Comparison of ENCODE assay signal across 10 cellular contexts in genomic region chr6:110185879-110186278, GRCh38. TPM values are rescaled to one million over a fixed set of nuclear protein-coding genes. Genes with fewer than 3 reads are reported as not detected.
DNase-seq lines count a peak whose midpoint lies in the region; ATAC-seq and TF ChIP-seq lines count a peak whose summit lies in the region.
"Had no signal": no experiment of that assay in that cellular context is flagged by ENCODE, and none has a peak within 500 bp of the region (broad histone marks: within the 10 kb centered on the region; RNA-seq: fewer than 3 reads in every experiment).

No MANE protein-coding gene starts in this region.

- no peak for DNase-seq in activated naive CD4-positive, alpha-beta T cell treated with Interleukin-2 at 50 U/mL for 16 hours
- DNase-seq in MM.1S (no peak), superior temporal gyrus (ENCODE audit: extremely low spot score) (peak; percentile 22), nephron progenitor cell (no peak), mucosa of gallbladder (ENCODE audit: low spot score) (no peak), RPMI8226 (no peak)
- DNase-seq: NCI-H226 had no signal

- no peak overlapping the region for H3K27ac Mint-ChIP-seq in activated naive CD4-positive, alpha-beta T cell treated with anti-CD3 and anti-CD28 coated beads, Interleukin-2, amount 50 U/mL, for 24 hours
- no peak overlapping the region for H3K27ac Mint-ChIP-seq in nephron progenitor cell

- no peak overlapping the region for H3K4me3 ChIP-seq in MM.1S (ENCODE audit: low read length)
- H3K4me3 ChIP-seq: HAP-1 had no signal

- no peak overlapping the region for H2AFZ ChIP-seq in MM.1S (ENCODE audit: low read length)

- H3K4me1 ChIP-seq in MM.1S (ENCODE audit: low read length), result peaks cover 16% of the 10 kb centered on the region

- no peak overlapping the region for H3K27ac ChIP-seq in MM.1S (ENCODE audit: low read length)

- peaks cover 96% of the 10 kb centered on the region for H3K79me2 ChIP-seq in MM.1S (ENCODE audit: low read length)

- no peaks in the 10 kb centered on the region for H3K9me2 ChIP-seq in MM.1S (replicated peaks; ENCODE audit: insufficient read depth, low read length)

- peak; percentile 71 for ATAC-seq in HG02610 (IDR thresholded peaks at IDR 0.05; ENCODE audit: unreplicated experiment)

- H3K9me3 ChIP-seq in MM.1S (replicated peaks; ENCODE audit: insufficient read depth, low read length), result no peaks in the 10 kb centered on the region
- H3K9me3 ChIP-seq: HAP-1 had no signal

- peaks cover 11% of the 10 kb centered on the region; the same call in 1 of the 2 replicates for H4K20me1 ChIP-seq in MM.1S (ENCODE audit: insufficient read depth, low read length)

- no peaks in the 10 kb centered on the region; the same call in 1 of the 2 replicates for H3K36me3 ChIP-seq in MM.1S (replicated peaks; ENCODE audit: insufficient read depth, low read length)
- H3K36me3 ChIP-seq: HAP-1 had no signal

- peaks cover 7% of the 10 kb centered on the region for H3K36me3 Mint-ChIP-seq in activated naive CD4-positive, alpha-beta T cell treated with anti-CD3 and anti-CD28 coated beads, Interleukin-2, amount 50 U/mL, for 24 hours
- peaks cover 7% of the 10 kb centered on the region for H3K36me3 Mint-ChIP-seq in nephron progenitor cell (ENCODE audit: low read depth)

- no peak overlapping the region for H3K9ac ChIP-seq in MM.1S (ENCODE audit: low read length)

- H3K27me3 Mint-ChIP-seq in activated naive CD4-positive, alpha-beta T cell treated with anti-CD3 and anti-CD28 coated beads, Interleukin-2, amount 50 U/mL, for 24 hours, result no peaks in the 10 kb centered on the region
- no peaks in the 10 kb centered on the region for H3K27me3 Mint-ChIP-seq in nephron progenitor cell (ENCODE audit: low read depth, poor library complexity)

- peaks cover 3% of the 10 kb centered on the region; the same call in 1 of the 2 replicates for H3F3A ChIP-seq in MM.1S (ENCODE audit: insufficient read depth, low read length)

- no peaks in the 10 kb centered on the region for H3K9me3 Mint-ChIP-seq in activated naive CD4-positive, alpha-beta T cell treated with anti-CD3 and anti-CD28 coated beads, Interleukin-2, amount 50 U/mL, for 24 hours
- no peaks in the 10 kb centered on the region for H3K9me3 Mint-ChIP-seq in nephron progenitor cell

- no peak for TF ChIP-seq CTCF in MM.1S (IDR thresholded peaks at IDR 0.05; ENCODE audit: low read length)
- TF ChIP-seq CTCF in nephron progenitor cell (IDR thresholded peaks at IDR 0.05), result no peak

- peaks cover 14% of the 10 kb centered on the region for H3K4me1 Mint-ChIP-seq in activated naive CD4-positive, alpha-beta T cell treated with anti-CD3 and anti-CD28 coated beads, Interleukin-2, amount 50 U/mL, for 24 hours
- H3K4me1 Mint-ChIP-seq in nephron progenitor cell, result no peaks in the 10 kb centered on the region

- H3K27me3 ChIP-seq in MM.1S (replicated peaks; ENCODE audit: insufficient read depth, low read length), result no peaks in the 10 kb centered on the region

- H3K4me3 Mint-ChIP-seq in activated naive CD4-positive, alpha-beta T cell treated with anti-CD3 and anti-CD28 coated beads, Interleukin-2, amount 50 U/mL, for 24 hours, result peak overlapping the region; percentile 69
- no peak overlapping the region for H3K4me3 Mint-ChIP-seq in nephron progenitor cell

- peak overlapping the region; percentile 19 for H3K4me2 ChIP-seq in MM.1S (ENCODE audit: low read depth, low read length)

RNA-seq across cellular contexts. Expression of gene CDC40, which starts 5.7 kb away (rescaled TPM):
- 23.0 TPM for total RNA-seq in mucosa of gallbladder

RNA-seq across cellular contexts. Expression of gene WASF1, which starts 6.4 kb away (rescaled TPM):
- 12.9 TPM for total RNA-seq in mucosa of gallbladder
